In genomic region chr1:204975568-204976235, GRCh38 we compare ENCODE assay signal across 8 cellular contexts.
DNase-seq lines count a peak whose midpoint lies in the region; ATAC-seq, FAIRE-seq and TF ChIP-seq lines count a peak whose summit lies in the region.

No MANE protein-coding gene starts in this region.

- H3K4me1 ChIP-seq in HepG2 (ENCODE audit: insufficient read depth, low read length): no peaks in the 10 kb centered on the region

- no peak overlapping the region for H3K9ac ChIP-seq in HepG2 (ENCODE audit: insufficient read depth, low read depth, low read length)

- peaks cover 24% of the 10 kb centered on the region for H3K27me3 Mint-ChIP-seq in activated B cell treated with CpG ODN at 0.5 μM for 24 hours

- POLR2A ChIA-PET in activated B cell treated with CpG ODN at 0.5 μM for 24 hours (lab: Charles Lee) (no interaction called here), HepG2 (lab: Yijun Ruan, JAX) (no interaction called here)

- CTCF ChIA-PET in activated B cell treated with CpG ODN at 0.5 μM for 24 hours (lab: Charles Lee): interaction anchor here (0.7 to 3.6 kb wide), 12 partner anchors 9 to 290 kb away, joined by 3 to 50 read pairs (median 4); no protein-coding TSS in a partner anchor
- CTCF ChIA-PET in HepG2 (lab: Yijun Ruan, JAX; ENCODE audit: low intra/inter-chr PET ratio, low total read pairs): interaction anchor here (2.0 to 2.5 kb wide), 2 partner anchors 86 to 280 kb away, joined by 14 to 21 read pairs; no protein-coding TSS in a partner anchor

- no peak overlapping the region for H3K4me3 Mint-ChIP-seq in activated B cell treated with CpG ODN at 0.5 μM for 24 hours

- H3K79me2 ChIP-seq in HepG2 (ENCODE audit: insufficient read depth, low read length): no peaks in the 10 kb centered on the region

- H3K27ac ChIP-seq in HepG2 (ENCODE audit: extremely low read length, insufficient read depth, low read length): no peak overlapping the region

- no peak overlapping the region for H3K4me3 ChIP-seq in NB4 (ENCODE audit: low read depth, low read length)
- H3K4me3 ChIP-seq in HepG2 (replicated peaks in 1 of 3; ENCODE audit: insufficient read depth in 1 of 3, low read depth in 2 of 3, low read length in 3 of 3): no peak overlapping the region

- peak; percentile 43; the same call in 1 of the 2 replicates for TF ChIP-seq RAD21 in HepG2 (CRISPR knock-in tag; IDR thresholded peaks at IDR 0.05)

- H3K4me1 Mint-ChIP-seq in activated B cell treated with CpG ODN at 0.5 μM for 24 hours: peaks cover 11% of the 10 kb centered on the region

- H3K9me3 ChIP-seq in HepG2 (ENCODE audit: low read length): no peaks in the 10 kb centered on the region

- intact Hi-C loops in activated B cell treated with CpG ODN at 0.5 μM for 24 hours (cut with micrococcal nuclease) (loop anchor here (1.0 kb wide), 3 partner anchors 86 to 281 kb away; no protein-coding TSS in a partner anchor), HepG2 (cut with micrococcal nuclease; ENCODE audit: unreplicated experiment) (loop anchor here (1.0 kb wide), 1 partner anchor 281 kb away; no protein-coding TSS in a partner anchor)

- no peak overlapping the region for H3K27ac Mint-ChIP-seq in activated B cell treated with CpG ODN at 0.5 μM for 24 hours

- DNase-seq in SIG-M5 treated with dmso at 0.1 percent for 504 hours (lab: John Stamatoyannopoulos, UW; ENCODE audit: unreplicated experiment) (peak; percentile 50), SIG-M5 (lab: John Stamatoyannopoulos, UW) (no peak), NB4 (ENCODE audit: low read depth) (peak; percentile 50), activated B cell treated with CpG ODN at 0.5 μM for 24 hours (peak; percentile 38), cerebellum (ENCODE audit: low spot score) (peak; percentile 80), HepG2 (ENCODE audit: low spot score) (peak; percentile 21), NCI-H774 (lab: John Stamatoyannopoulos, UW) (no peak)
- peak; percentile 24 for DNase-seq in stimulated activated CD8-positive, alpha-beta memory T cell treated with anti-CD3 and anti-CD28 coated beads, Interleukin-12 subunit alpha, Interleukin-12 subunit beta, amount 100 ng/mL, for 1 hour (ENCODE audit: low read depth)

- TF ChIP-seq POLR2A in NB4 (IDR thresholded peaks at IDR 0.05; ENCODE audit: extremely low read depth, insufficient read length): no peak
- no peak for TF ChIP-seq POLR2A in HepG2 (IDR thresholded peaks at IDR 0.05; ENCODE audit: insufficient read depth in 1 of 2, low read depth in 2 of 2, low read length in 2 of 2)

- H3K36me3 ChIP-seq in HepG2 (replicated peaks in 1 of 2; ENCODE audit: control insufficient read depth in 1 of 2, insufficient read depth in 2 of 2, low read length in 2 of 2): no peaks in the 10 kb centered on the region

- TF ChIP-seq CTCF in NB4 (IDR thresholded peaks at IDR 0.05; ENCODE audit: low read depth, low read length): peak; percentile 80
- no peak for TF ChIP-seq CTCF in activated B cell treated with CpG ODN at 0.5 μM for 24 hours (IDR thresholded peaks at IDR 0.05)
- TF ChIP-seq CTCF in HepG2 (CRISPR knock-in tag; IDR thresholded peaks at IDR 0.05): peak; percentile 80

- ATAC-seq in activated B cell treated with CpG ODN at 0.5 μM for 24 hours (ENCODE audit: low read depth) (peak; percentile 90), HepG2 (peak; percentile 91)

- WGBS in HepG2 (ENCODE audit: low lambda C conversion rate): 14% methylated on average over 8 of the region's 8 CpGs

- no peak overlapping the region for H3K4me2 ChIP-seq in HepG2 (ENCODE audit: low read depth, low read length)

- TF ChIP-seq EP300 in HepG2 (IDR thresholded peaks at IDR 0.05; ENCODE audit: low read depth in 2 of 2, low read length in 2 of 2) (no peak), HepG2 (CRISPR knock-in tag; IDR thresholded peaks at IDR 0.05; ENCODE audit: borderline replicate concordance) (no peak)

- BruUV-seq in HepG2 (replicated peaks; lab: Mats Ljungman, UMichigan): no TSS peak

- H3K27me3 ChIP-seq in HepG2 (ENCODE audit: control insufficient read depth in 1 of 2, insufficient read depth in 2 of 2, low read length in 2 of 2): peaks cover 8 to 54% of the 10 kb centered on the region in 2 experiments; a peak in 4 of 5 replicates

- no peaks in the 10 kb centered on the region for H3K9me3 Mint-ChIP-seq in activated B cell treated with CpG ODN at 0.5 μM for 24 hours

- FAIRE-seq in HepG2 (lab: Jason Lieb, UNC): peak; percentile 74

- in situ Hi-C loops in HepG2 (cut with HindIII; ENCODE audit: extremely low pct_ligation_motif_present, low pct_unique_long_range_greater_than_20kb): loop anchor here (5.0 to 10.0 kb wide), 3 partner anchors 87 to 359 kb away; no protein-coding TSS in a partner anchor

- H3K36me3 Mint-ChIP-seq in activated B cell treated with CpG ODN at 0.5 μM for 24 hours (ENCODE audit: low read depth): no peaks in the 10 kb centered on the region

- no peaks in the 10 kb centered on the region for H4K20me1 ChIP-seq in HepG2 (ENCODE audit: insufficient read depth, low read length)

- H2AFZ ChIP-seq in HepG2 (ENCODE audit: low read length): no peak overlapping the region

TF ChIP-seq in HepG2, 621 proteins besides CTCF, POLR2A, EP300 and RAD21:
- TF ChIP-seq ZNF720 (CRISPR knock-in tag; IDR thresholded peaks at IDR 0.05) (no peak), SMC3 (IDR thresholded peaks at IDR 0.05; ENCODE audit: low read length) (peak; percentile 82), XRCC5 (optimal IDR thresholded peaks at IDR 0.05; ENCODE audit: low read length) (peak; percentile 63), STAG1 (CRISPR knock-in tag; IDR thresholded peaks at IDR 0.05) (peak; percentile 73)
TF ChIP-seq in HepG2: peak in this region for 3.

Comparison
In these comparisons a context has a peak if more than half of its experiments do, and no peak if none do; other contexts are left out.
1. DNase-seq: peak in SIG-M5 treated with dmso at 0.1 percent for 504 hours (single experiment), NB4 (single experiment), activated B cell treated with CpG ODN at 0.5 μM for 24 hours (single experiment), cerebellum (single experiment), HepG2 (single experiment) and stimulated activated CD8-positive, alpha-beta memory T cell treated with anti-CD3 and anti-CD28 coated beads, Interleukin-12 subunit alpha, Interleukin-12 subunit beta, amount 100 ng/mL, for 1 hour (single experiment); none in SIG-M5 (single experiment) and NCI-H774 (single experiment).